In the genomic region with DNA sequence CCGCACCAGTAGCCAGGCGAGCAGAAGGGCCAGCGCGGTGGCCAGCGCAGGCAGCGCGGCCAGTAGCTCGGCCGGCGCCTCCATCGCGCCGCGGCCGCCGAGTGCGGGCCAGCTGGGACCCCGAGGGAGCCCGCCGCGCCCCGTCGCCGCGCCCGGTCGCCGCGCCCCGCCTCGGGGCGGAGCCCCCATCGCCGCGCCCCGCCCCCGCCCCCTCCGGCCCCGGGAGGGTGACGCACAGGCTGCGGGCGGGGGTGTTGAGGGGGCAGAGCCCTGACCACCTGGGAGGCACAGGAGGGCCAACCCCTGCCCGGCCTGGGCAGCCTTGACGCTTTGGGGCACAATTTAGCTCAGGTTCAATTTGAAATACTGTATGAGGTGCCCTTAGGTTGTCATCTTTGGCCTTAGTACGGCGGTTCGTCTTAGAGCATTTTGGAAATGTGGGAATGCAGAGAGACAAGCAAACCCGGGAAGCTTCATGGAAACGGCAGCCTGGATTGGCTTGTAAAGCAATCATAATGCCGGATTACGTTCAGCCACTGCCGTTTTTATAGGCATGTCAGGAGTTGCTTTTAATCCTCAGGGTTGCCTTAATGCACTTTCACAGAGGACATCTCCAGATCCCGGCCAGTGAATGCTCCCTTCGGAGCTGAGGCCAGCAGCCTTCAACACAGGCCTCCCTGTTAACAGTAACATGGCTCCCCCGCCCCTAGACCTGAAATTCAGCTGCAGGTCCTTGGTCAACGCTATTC, we compare ENCODE assay signal across 9 cellular contexts. TPM values are rescaled to one million over a fixed set of nuclear protein-coding genes. Genes with fewer than 3 reads are reported as not detected.
DNase-seq lines count a peak whose midpoint lies in the region; ATAC-seq and TF ChIP-seq lines count a peak whose summit lies in the region.
"Had no signal": no experiment of that assay in that cellular context is flagged by ENCODE, and none has a peak within 500 bp of the region (broad histone marks: within the 10 kb centered on the region; RNA-seq: fewer than 3 reads in every experiment).

A gene with protein sequence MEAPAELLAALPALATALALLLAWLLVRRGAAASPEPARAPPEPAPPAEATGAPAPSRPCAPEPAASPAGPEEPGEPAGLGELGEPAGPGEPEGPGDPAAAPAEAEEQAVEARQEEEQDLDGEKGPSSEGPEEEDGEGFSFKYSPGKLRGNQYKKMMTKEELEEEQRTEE (minus strand): TSS at position 103 of the 749 bp plus-strand sequence. CDS start 19 bp downstream, at position 84.

- no peak for TF ChIP-seq CTCF in progenitor cell of endocrine pancreas (IDR thresholded peaks at IDR 0.05; ENCODE audit: unreplicated experiment)

- peak; percentile 28 for DNase-seq in COLO668 (lab: John Stamatoyannopoulos, UW; ENCODE audit: unreplicated experiment)
- peak; percentile 23 for DNase-seq in HT-29 (ENCODE audit: low spot score)
- DNase-seq in T-helper 17 cell, result peak; percentile 24 to 57 (median 54)
- peak; percentile 91 for DNase-seq in astrocyte of the hippocampus (ENCODE audit: low read depth, low spot score)
- DNase-seq in right cardiac atrium, result peak; percentile 79 to 92 (median 91)
- peak; percentile 65 for DNase-seq in progenitor cell of endocrine pancreas (ENCODE audit: low spot score, unreplicated experiment)
- DNase-seq in OCI-M1 (lab: John Stamatoyannopoulos, UW), result no peak
- DNase-seq in AML-193 (lab: John Stamatoyannopoulos, UW), result no peak

- H3K4me1 Mint-ChIP-seq in T-helper 17 cell (peaks cover 29% of the 10 kb centered on the region), progenitor cell of endocrine pancreas (ENCODE audit: low read depth) (peaks cover 31% of the 10 kb centered on the region)

- H3K4me1 ChIP-seq in right cardiac atrium (ENCODE audit: control insufficient read depth, insufficient read depth, low read length), result peaks cover 16% of the 10 kb centered on the region

- H3K9me3 ChIP-seq in T-helper 17 cell (ENCODE audit: control insufficient read depth, low read length, poor library complexity, severe bottlenecking) (no peaks in the 10 kb centered on the region), right cardiac atrium (ENCODE audit: control insufficient read depth, low read length) (no peaks in the 10 kb centered on the region)

- H3K27me3 ChIP-seq in right cardiac atrium (ENCODE audit: control insufficient read depth, insufficient read depth), result no peaks in the 10 kb centered on the region

- H3K36me3 Mint-ChIP-seq in T-helper 17 cell (ENCODE audit: low read depth), result peaks cover 3% of the 10 kb centered on the region
- H3K36me3 Mint-ChIP-seq in progenitor cell of endocrine pancreas (ENCODE audit: insufficient read depth), result peaks cover 9% of the 10 kb centered on the region

- peak within 1 kb of the TSS; percentile 93 for H3K4me3 ChIP-seq in right cardiac atrium (ENCODE audit: low read length)

- peak within 1 kb of the TSS; percentile 91 for H3K27ac ChIP-seq in right cardiac atrium (ENCODE audit: low read length)
- H3K27ac ChIP-seq: KMS-11 had no signal

- WGBS in right cardiac atrium, result 3% methylated on average over 52 of the region's 56 CpGs

- H3K27me3 Mint-ChIP-seq in T-helper 17 cell (no peaks in the 10 kb centered on the region), progenitor cell of endocrine pancreas (no peaks in the 10 kb centered on the region)

- H3K4me3 Mint-ChIP-seq in T-helper 17 cell, result peak within 1 kb of the TSS; percentile 80
- peak within 1 kb of the TSS; percentile 90 for H3K4me3 Mint-ChIP-seq in progenitor cell of endocrine pancreas (ENCODE audit: low read depth)

- H3K27ac Mint-ChIP-seq in T-helper 17 cell, result peak within 1 kb of the TSS; percentile 39
- H3K27ac Mint-ChIP-seq in progenitor cell of endocrine pancreas, result peak within 1 kb of the TSS; percentile 98

- intact Hi-C loops in right cardiac atrium (cut with DNase I), result loop anchor here in 1 of 4 donors (10.0 kb wide), 1 partner anchor 156 kb away; no protein-coding TSS in a partner anchor

- no peaks in the 10 kb centered on the region for H3K9me3 Mint-ChIP-seq in progenitor cell of endocrine pancreas (ENCODE audit: low read depth)

- ATAC-seq in T-helper 17 cell (peak; percentile 70), right cardiac atrium (peak; percentile 68 to 71)

RNA-seq across cellular contexts. Expression of the gene that starts here (rescaled TPM):
- total RNA-seq in HT-29 (2014; rRNA removed; shearing (Covaris generic)), result 0.23 and 0.99 TPM in 2 replicates
- total RNA-seq in T-helper 17 cell (1 to 10 TPM; 5.7 to 8.0 TPM), right cardiac atrium (100 to 1,000 TPM; 461 to 558 (median 512) TPM), progenitor cell of endocrine pancreas (93.3 and 94.9 TPM in 2 replicates)
- polyA plus RNA-seq in right cardiac atrium, result 473 TPM

Comparison
In these comparisons a context has a peak if more than half of its experiments do, and no peak if none do; other contexts are left out.
1. RNA of the gene that starts here (total RNA-seq): 461 to 558 TPM in right cardiac atrium and 93.3 to 94.9 TPM in progenitor cell of endocrine pancreas; 5.7 to 8.0 TPM in T-helper 17 cell and 0.23 to 0.99 TPM in HT-29; every median in the first group is over 10 times any median in the second.
2. Peak in DNase-seq in HT-29; RNA of the gene not detected or under 1 TPM.
3. DNase-seq: peak in COLO668 (single experiment), T-helper 17 cell (3 of 3), astrocyte of the hippocampus (single experiment), right cardiac atrium (3 of 3) and progenitor cell of endocrine pancreas (single experiment); none in OCI-M1 (single experiment) and AML-193 (0 of 2).